10 cellular contexts compared by ENCODE assay signal in genomic region chr10:6072215-6072941, GRCh38. TPM values are rescaled to one million over a fixed set of nuclear protein-coding genes. Genes with fewer than 3 reads are reported as not detected.
DNase-seq lines count a peak whose midpoint lies in the region; ATAC-seq and TF ChIP-seq lines count a peak whose summit lies in the region.
"Had no signal": no experiment of that assay in that cellular context is flagged by ENCODE, and none has a peak within 500 bp of the region (broad histone marks: within the 10 kb centered on the region; RNA-seq: fewer than 3 reads in every experiment).

No MANE protein-coding gene starts in this region.

- no peaks in the 10 kb centered on the region for H3K36me3 ChIP-seq in stomach

- H3K27me3 Mint-ChIP-seq in activated T-helper 17 cell treated with anti-CD3 and anti-CD28 coated beads, Interleukin-2, amount 50 U/mL, for 72 hours, result no peaks in the 10 kb centered on the region

- in situ Hi-C loops in G401 (cut with HindIII; ENCODE audit: low sequenced_read_pairs), result no loop called here

- peaks cover 49% of the 10 kb centered on the region for H3K4me1 Mint-ChIP-seq in activated T-helper 17 cell treated with anti-CD3 and anti-CD28 coated beads, Interleukin-2, amount 50 U/mL, for 72 hours

- no peak for TF ChIP-seq EP300 in stomach (IDR thresholded peaks at IDR 0.05)

- H3K4me1 ChIP-seq in stomach, result peaks cover 0 to 21% (median 3%) of the 10 kb centered on the region in 4 donors

- ATAC-seq in HG02885 (IDR thresholded peaks at IDR 0.05; ENCODE audit: poor library complexity, unreplicated experiment), result peak; percentile 63
- ATAC-seq in activated T-helper 17 cell treated with anti-CD3 and anti-CD28 coated beads, Interleukin-2, amount 50 U/mL, for 72 hours (replicated peaks), result peak; percentile 51

- no peak overlapping the region for H3K4me3 ChIP-seq in stomach

- no peaks in the 10 kb centered on the region for H3K9me3 Mint-ChIP-seq in activated T-helper 17 cell treated with anti-CD3 and anti-CD28 coated beads, Interleukin-2, amount 50 U/mL, for 72 hours

- TF ChIP-seq POLR2A in stomach (IDR thresholded peaks at IDR 0.05), result no peak

- H3K27ac ChIP-seq in stomach, result peak overlapping the region in 4 of 5 donors; percentile 27 to 64 (median 40)

- H3K27me3 ChIP-seq in stomach, result peaks cover 0 to 13% (median 0%) of the 10 kb centered on the region in 3 donors

- intact Hi-C loops in stomach (cut with DNase I; ENCODE audit: low total_unique reads), result no loop called here

- H3K36me3 Mint-ChIP-seq in activated T-helper 17 cell treated with anti-CD3 and anti-CD28 coated beads, Interleukin-2, amount 50 U/mL, for 72 hours (ENCODE audit: low read depth), result peaks cover 8% of the 10 kb centered on the region

- no peaks in the 10 kb centered on the region for H3K9me3 ChIP-seq in stomach

- 55 to 67% (median 63%) methylated on average over 13 of the region's 13 CpGs for WGBS in stomach, 5 donors

- H3K27ac Mint-ChIP-seq in activated T-helper 17 cell treated with anti-CD3 and anti-CD28 coated beads, Interleukin-2, amount 50 U/mL, for 72 hours, result peak overlapping the region; percentile 97

- H3K4me3 Mint-ChIP-seq in activated T-helper 17 cell treated with anti-CD3 and anti-CD28 coated beads, Interleukin-2, amount 50 U/mL, for 72 hours, result peak overlapping the region; percentile 87

- TF ChIP-seq CTCF in stomach (IDR thresholded peaks at IDR 0.05), result no peak

- DNase-seq in activated effector memory CD4-positive, alpha-beta T cell treated with anti-CD3 and anti-CD28 coated beads, Interleukin-2, amount 50 U/mL, for 16 hours, result peak; percentile 73
- DNase-seq in activated effector memory CD4-positive, alpha-beta T cell treated with Interleukin-2 at 50 U/mL for 16 hours, result no peak
- no peak for DNase-seq in stomach
- no peak for DNase-seq in G401 (ENCODE audit: low spot score)
- DNase-seq in C1 segment of cervical spinal cord (lab: John Stamatoyannopoulos, UW), result no peak
- no peak for DNase-seq in UCSD-AML1 (lab: John Stamatoyannopoulos, UW; ENCODE audit: unreplicated experiment)
- DNase-seq: DMS153 had no signal

RNA-seq across cellular contexts. Expression of gene IL2RA, which starts 10.2 kb away (rescaled TPM):
- 1,000 to 10,000 TPM; 1,342 to 1,348 TPM for total RNA-seq in activated T-helper 17 cell treated with anti-CD3 and anti-CD28 coated beads, Interleukin-2, amount 50 U/mL, for 72 hours
- total RNA-seq in stomach, result 1 to 10 TPM in 2 of 5 donors, under 1 TPM in 1, not detected in 2; 0.45 to 2.3 (median 1.5) TPM
- 1 to 10 TPM in 1 of 3 donors, under 1 TPM in 2; 0.46 to 1.3 (median 0.60) TPM for polyA plus RNA-seq in stomach
- total RNA-seq in G401 (2014; rRNA removed; shearing (Covaris generic)), result not detected in 2 replicates
- polyA plus RNA-seq: keratinocyte had no signal

RNA-seq across cellular contexts. Expression of gene RBM17, which starts 16.5 kb away (rescaled TPM):
- total RNA-seq in activated T-helper 17 cell treated with anti-CD3 and anti-CD28 coated beads, Interleukin-2, amount 50 U/mL, for 72 hours, result 100 to 1,000 TPM; 157 to 253 TPM
- 100 to 1,000 TPM in 3 of 5 donors, 10 to 100 TPM in 2; 71.0 to 168 (median 105) TPM for total RNA-seq in stomach
- polyA plus RNA-seq in stomach, result 10 to 100 TPM; 41.4 to 58.5 (median 50.9) TPM
- total RNA-seq in G401 (2014; rRNA removed; shearing (Covaris generic)), result 28.6 and 41.9 TPM in 2 replicates

Comparison
In these comparisons a context has a peak if more than half of its experiments do, and no peak if none do; other contexts are left out.
1. RNA of gene IL2RA, which starts 10.2 kb away (total RNA-seq): 1,342 to 1,348 TPM in activated T-helper 17 cell treated with anti-CD3 and anti-CD28 coated beads, Interleukin-2, amount 50 U/mL, for 72 hours; 0.45 to 2.3 TPM in stomach and not detected in G401; every median in the first group is over 100 times any median in the second.